ENCODE assay signal across 2 cellular contexts in the genomic region with DNA sequence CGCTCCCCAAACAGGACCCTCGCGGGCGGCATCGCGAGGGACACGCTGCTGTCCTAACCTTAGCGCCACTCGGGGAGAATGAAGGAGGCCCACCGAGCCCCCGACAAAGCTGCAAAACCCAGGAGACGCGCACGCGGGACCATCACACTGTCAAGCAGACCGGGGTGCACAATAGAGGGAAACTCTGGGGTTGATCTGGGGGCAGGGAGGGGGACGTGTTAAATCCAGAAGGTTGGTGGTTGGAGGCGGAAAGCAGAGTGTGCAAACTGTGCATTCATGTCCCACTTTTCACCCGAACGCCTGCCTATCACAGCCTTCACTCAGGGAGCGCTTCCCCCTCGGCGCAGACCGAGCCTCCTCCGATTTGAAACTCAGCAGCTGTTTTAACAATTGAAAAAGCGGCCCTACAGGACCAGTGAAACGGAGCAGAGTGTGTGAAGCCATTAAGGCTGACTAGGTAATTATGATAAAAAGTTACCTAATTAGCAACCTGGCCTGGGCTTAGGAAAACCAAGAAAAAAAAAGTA.
TF ChIP-seq lines count a peak whose summit lies in the region.

No MANE protein-coding gene starts in this region.

TF ChIP-seq in SK-N-SH, 30 proteins besides CTCF, POLR2A, EP300 and RAD21 (continued from another document):
- TF ChIP-seq, protein P1, sequence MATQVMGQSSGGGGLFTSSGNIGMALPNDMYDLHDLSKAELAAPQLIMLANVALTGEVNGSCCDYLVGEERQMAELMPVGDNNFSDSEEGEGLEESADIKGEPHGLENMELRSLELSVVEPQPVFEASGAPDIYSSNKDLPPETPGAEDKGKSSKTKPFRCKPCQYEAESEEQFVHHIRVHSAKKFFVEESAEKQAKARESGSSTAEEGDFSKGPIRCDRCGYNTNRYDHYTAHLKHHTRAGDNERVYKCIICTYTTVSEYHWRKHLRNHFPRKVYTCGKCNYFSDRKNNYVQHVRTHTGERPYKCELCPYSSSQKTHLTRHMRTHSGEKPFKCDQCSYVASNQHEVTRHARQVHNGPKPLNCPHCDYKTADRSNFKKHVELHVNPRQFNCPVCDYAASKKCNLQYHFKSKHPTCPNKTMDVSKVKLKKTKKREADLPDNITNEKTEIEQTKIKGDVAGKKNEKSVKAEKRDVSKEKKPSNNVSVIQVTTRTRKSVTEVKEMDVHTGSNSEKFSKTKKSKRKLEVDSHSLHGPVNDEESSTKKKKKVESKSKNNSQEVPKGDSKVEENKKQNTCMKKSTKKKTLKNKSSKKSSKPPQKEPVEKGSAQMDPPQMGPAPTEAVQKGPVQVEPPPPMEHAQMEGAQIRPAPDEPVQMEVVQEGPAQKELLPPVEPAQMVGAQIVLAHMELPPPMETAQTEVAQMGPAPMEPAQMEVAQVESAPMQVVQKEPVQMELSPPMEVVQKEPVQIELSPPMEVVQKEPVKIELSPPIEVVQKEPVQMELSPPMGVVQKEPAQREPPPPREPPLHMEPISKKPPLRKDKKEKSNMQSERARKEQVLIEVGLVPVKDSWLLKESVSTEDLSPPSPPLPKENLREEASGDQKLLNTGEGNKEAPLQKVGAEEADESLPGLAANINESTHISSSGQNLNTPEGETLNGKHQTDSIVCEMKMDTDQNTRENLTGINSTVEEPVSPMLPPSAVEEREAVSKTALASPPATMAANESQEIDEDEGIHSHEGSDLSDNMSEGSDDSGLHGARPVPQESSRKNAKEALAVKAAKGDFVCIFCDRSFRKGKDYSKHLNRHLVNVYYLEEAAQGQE (IDR thresholded peaks at IDR 0.05; ENCODE audit: low read depth, low read length), result no peak
- TF ChIP-seq FOSL2 (IDR thresholded peaks at IDR 0.05; ENCODE audit: borderline replicate concordance, low read depth), result no peak
- no peak for TF ChIP-seq TEAD4 (IDR thresholded peaks at IDR 0.05; ENCODE audit: borderline replicate concordance, insufficient read depth)
- TF ChIP-seq FOXJ3 (CRISPR knock-in tag; IDR thresholded peaks at IDR 0.05), result no peak
- TF ChIP-seq RFX5 (IDR thresholded peaks at IDR 0.05; ENCODE audit: low read length), result no peak
- no peak for TF ChIP-seq NRF1 (IDR thresholded peaks at IDR 0.05; ENCODE audit: low read depth, low read length)

TF ChIP-seq in SK-N-SH treated with all-trans-retinoic acid at 6 μM for 48 hours, 23 proteins besides CTCF, POLR2A, EP300 and RAD21 (continued from another document):
- TF ChIP-seq, protein P2, sequence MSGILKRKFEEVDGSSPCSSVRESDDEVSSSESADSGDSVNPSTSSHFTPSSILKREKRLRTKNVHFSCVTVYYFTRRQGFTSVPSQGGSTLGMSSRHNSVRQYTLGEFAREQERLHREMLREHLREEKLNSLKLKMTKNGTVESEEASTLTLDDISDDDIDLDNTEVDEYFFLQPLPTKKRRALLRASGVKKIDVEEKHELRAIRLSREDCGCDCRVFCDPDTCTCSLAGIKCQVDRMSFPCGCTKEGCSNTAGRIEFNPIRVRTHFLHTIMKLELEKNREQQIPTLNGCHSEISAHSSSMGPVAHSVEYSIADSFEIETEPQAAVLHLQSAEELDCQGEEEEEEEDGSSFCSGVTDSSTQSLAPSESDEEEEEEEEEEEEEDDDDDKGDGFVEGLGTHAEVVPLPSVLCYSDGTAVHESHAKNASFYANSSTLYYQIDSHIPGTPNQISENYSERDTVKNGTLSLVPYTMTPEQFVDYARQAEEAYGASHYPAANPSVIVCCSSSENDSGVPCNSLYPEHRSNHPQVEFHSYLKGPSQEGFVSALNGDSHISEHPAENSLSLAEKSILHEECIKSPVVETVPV (CRISPR knock-in tag; IDR thresholded peaks at IDR 0.05), result no peak
- TF ChIP-seq ZNF565 (CRISPR knock-in tag; conservative IDR thresholded peaks at IDR 0.05; ENCODE audit: low read depth), result no peak
- TF ChIP-seq CSDC2 (CRISPR knock-in tag; IDR thresholded peaks at IDR 0.05), result no peak
- no peak for TF ChIP-seq GLIS3 (CRISPR knock-in tag; IDR thresholded peaks at IDR 0.05)
- no peak for TF ChIP-seq BACH2 (CRISPR knock-in tag; IDR thresholded peaks at IDR 0.05; ENCODE audit: borderline replicate concordance)
- TF ChIP-seq ZFP3 (CRISPR knock-in tag; IDR thresholded peaks at IDR 0.05), result no peak
- TF ChIP-seq ESRRG (CRISPR knock-in tag; IDR thresholded peaks at IDR 0.05), result no peak
- no peak for TF ChIP-seq SNAI2 (CRISPR knock-in tag; IDR thresholded peaks at IDR 0.05)
- TF ChIP-seq TCF4 (CRISPR knock-in tag; IDR thresholded peaks at IDR 0.05; ENCODE audit: borderline replicate concordance), result no peak
- TF ChIP-seq, protein P3, sequence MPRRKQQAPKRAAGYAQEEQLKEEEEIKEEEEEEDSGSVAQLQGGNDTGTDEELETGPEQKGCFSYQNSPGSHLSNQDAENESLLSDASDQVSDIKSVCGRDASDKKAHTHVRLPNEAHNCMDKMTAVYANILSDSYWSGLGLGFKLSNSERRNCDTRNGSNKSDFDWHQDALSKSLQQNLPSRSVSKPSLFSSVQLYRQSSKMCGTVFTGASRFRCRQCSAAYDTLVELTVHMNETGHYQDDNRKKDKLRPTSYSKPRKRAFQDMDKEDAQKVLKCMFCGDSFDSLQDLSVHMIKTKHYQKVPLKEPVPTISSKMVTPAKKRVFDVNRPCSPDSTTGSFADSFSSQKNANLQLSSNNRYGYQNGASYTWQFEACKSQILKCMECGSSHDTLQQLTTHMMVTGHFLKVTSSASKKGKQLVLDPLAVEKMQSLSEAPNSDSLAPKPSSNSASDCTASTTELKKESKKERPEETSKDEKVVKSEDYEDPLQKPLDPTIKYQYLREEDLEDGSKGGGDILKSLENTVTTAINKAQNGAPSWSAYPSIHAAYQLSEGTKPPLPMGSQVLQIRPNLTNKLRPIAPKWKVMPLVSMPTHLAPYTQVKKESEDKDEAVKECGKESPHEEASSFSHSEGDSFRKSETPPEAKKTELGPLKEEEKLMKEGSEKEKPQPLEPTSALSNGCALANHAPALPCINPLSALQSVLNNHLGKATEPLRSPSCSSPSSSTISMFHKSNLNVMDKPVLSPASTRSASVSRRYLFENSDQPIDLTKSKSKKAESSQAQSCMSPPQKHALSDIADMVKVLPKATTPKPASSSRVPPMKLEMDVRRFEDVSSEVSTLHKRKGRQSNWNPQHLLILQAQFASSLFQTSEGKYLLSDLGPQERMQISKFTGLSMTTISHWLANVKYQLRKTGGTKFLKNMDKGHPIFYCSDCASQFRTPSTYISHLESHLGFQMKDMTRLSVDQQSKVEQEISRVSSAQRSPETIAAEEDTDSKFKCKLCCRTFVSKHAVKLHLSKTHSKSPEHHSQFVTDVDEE (CRISPR knock-in tag; IDR thresholded peaks at IDR 0.05), result no peak
- no peak for TF ChIP-seq ARNTL (CRISPR knock-in tag; IDR thresholded peaks at IDR 0.05; ENCODE audit: borderline replicate concordance, low read depth)
- no peak for TF ChIP-seq ISL1 (CRISPR knock-in tag; IDR thresholded peaks at IDR 0.05)
